8 cellular contexts compared by ENCODE assay signal in genomic region chr5:179549973-179550510, GRCh38. TPM values are rescaled to one million over a fixed set of nuclear protein-coding genes. Genes with fewer than 3 reads are reported as not detected.
DNase-seq lines count a peak whose midpoint lies in the region; ATAC-seq, FAIRE-seq and TF ChIP-seq lines count a peak whose summit lies in the region.

No MANE protein-coding gene starts in this region.

- H3K4me1 ChIP-seq in RWPE2 (ENCODE audit: insufficient read depth, poor library complexity, severe bottlenecking) (peaks cover 20% of the 10 kb centered on the region), breast epithelium (peaks cover 0 to 7% of the 10 kb centered on the region in 2 donors)

- peak; percentile 75 for DNase-seq in stimulated activated CD4-positive, alpha-beta T cell treated with anti-CD3 and anti-CD28 coated beads, Interleukin-15, amount 100 ng/mL, for 24 hours
- DNase-seq in stimulated activated CD4-positive, alpha-beta T cell treated with anti-CD3 and anti-CD28 coated beads, Interleukin-12 subunit alpha, Interleukin-12 subunit beta, amount 100 ng/mL, for 4 hours = no peak
- no peak for DNase-seq in RWPE2 (ENCODE audit: low spot score)
- peak; percentile 54 to 55 for DNase-seq in breast epithelium (ENCODE audit: low spot score in 2 of 2)
- peak in 2 of 3 experiments; percentile 41 to 64 for DNase-seq in stimulated activated CD4-positive, alpha-beta T cell treated with anti-CD3 and anti-CD28 coated beads, TNF-alpha, amount 100 ng/mL, for 24 hours (ENCODE audit: low read depth in 3 of 3)
- DNase-seq in urothelium cell line (ENCODE audit: low spot score) = no peak

- TF ChIP-seq POLR2A in breast epithelium (IDR thresholded peaks at IDR 0.05) = no peak

- intact Hi-C loops in breast epithelium (cut with DNase I; ENCODE audit: low total_unique reads) = no loop called here

- H3K36me3 ChIP-seq in RWPE2 (ENCODE audit: low read depth) = no peaks in the 10 kb centered on the region
- no peaks in the 10 kb centered on the region for H3K36me3 ChIP-seq in breast epithelium

- TF ChIP-seq CTCF in RWPE2 (IDR thresholded peaks at IDR 0.05; ENCODE audit: poor library complexity, severe bottlenecking) (no peak), breast epithelium (IDR thresholded peaks at IDR 0.05) (no peak)

- H3K27me3 ChIP-seq in RWPE2 (ENCODE audit: insufficient read depth, poor library complexity, severe bottlenecking) (no peaks in the 10 kb centered on the region), breast epithelium (no peaks in the 10 kb centered on the region), layer of hippocampus (ENCODE audit: control insufficient read depth, insufficient read depth, low read length) (no peaks in the 10 kb centered on the region)

- ATAC-seq in HG03095 (IDR thresholded peaks at IDR 0.05; ENCODE audit: unreplicated experiment) = peak; percentile 4
- no peak; the same call in 2 of the 3 replicates for ATAC-seq in RWPE2 (ENCODE audit: low read depth)

- H3K9me3 ChIP-seq in RWPE2 (ENCODE audit: severe bottlenecking) = no peaks in the 10 kb centered on the region
- H3K9me3 ChIP-seq in breast epithelium = no peaks in the 10 kb centered on the region

- H3K4me3 ChIP-seq in RWPE2 (ENCODE audit: severe bottlenecking) (peak overlapping the region; percentile 99), breast epithelium (peak overlapping the region; percentile 68 to 89 (median 82))

- H3K27ac ChIP-seq in RWPE2 (ENCODE audit: poor library complexity, severe bottlenecking) = peak overlapping the region; percentile 71
- peak overlapping the region; percentile 89 to 98 for H3K27ac ChIP-seq in breast epithelium
- H3K27ac ChIP-seq in layer of hippocampus (ENCODE audit: low read depth, low read length) = peak overlapping the region; percentile 97

- no peak for FAIRE-seq in urothelium cell line (lab: Jason Lieb, UNC)

RNA-seq across cellular contexts. Expression of gene RUFY1, which starts 0.3 kb away (rescaled TPM):
- 10 to 100 TPM; 51.8 to 70.0 (median 62.6) TPM for total RNA-seq in breast epithelium

Comparison
In these comparisons a context has a peak if more than half of its experiments do, and no peak if none do; other contexts are left out.
1. DNase-seq: peak in stimulated activated CD4-positive, alpha-beta T cell treated with anti-CD3 and anti-CD28 coated beads, Interleukin-15, amount 100 ng/mL, for 24 hours (single experiment), breast epithelium (2 of 2) and stimulated activated CD4-positive, alpha-beta T cell treated with anti-CD3 and anti-CD28 coated beads, TNF-alpha, amount 100 ng/mL, for 24 hours (2 of 3); none in stimulated activated CD4-positive, alpha-beta T cell treated with anti-CD3 and anti-CD28 coated beads, Interleukin-12 subunit alpha, Interleukin-12 subunit beta, amount 100 ng/mL, for 4 hours (single experiment), RWPE2 (single experiment) and urothelium cell line (single experiment).
2. Peak in every context shown above with its lines, with median percentiles within 50 percentile points of each other: H3K27ac ChIP-seq.